Comparison of ENCODE assay signal across 8 cellular contexts in the genomic region with DNA sequence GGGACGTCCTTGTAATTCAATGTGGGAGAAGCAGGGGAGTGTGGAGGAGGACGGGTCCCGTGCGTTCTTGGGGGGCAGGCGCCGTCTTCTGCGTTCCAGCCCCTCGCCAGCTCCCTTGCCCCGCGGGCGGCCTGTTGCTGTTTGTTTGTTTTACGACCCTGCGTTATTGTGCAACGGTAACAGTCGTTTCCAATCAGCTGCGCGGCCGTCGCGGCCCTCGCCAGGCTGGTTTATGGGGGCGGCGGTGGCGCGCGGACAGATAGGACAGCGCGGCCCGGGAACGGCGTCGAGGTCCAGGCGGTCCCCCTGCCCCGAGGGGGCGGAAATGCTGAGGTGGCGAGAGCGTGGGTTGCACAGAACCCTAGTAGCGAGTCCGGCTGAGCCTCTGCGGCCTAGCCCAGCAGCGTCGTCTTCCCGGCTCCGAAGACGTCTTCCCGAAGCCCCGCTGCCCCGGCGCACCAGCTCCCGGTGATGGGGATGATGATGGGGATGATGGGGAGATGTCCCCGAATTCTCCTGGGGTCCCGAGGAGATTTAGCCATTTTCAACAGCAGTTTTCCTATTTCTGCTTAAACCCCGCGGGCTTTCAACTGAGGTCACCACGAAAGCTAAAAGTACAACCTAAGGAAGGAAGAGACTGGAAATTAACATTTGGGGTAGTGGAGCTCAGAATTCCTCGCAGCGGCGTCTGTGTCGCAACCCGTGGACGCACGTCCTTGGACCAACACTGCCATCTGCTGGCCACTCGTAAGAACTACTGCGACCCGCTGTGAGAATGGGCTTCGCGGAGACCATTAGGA. TPM values are rescaled to one million over a fixed set of nuclear protein-coding genes. Genes with fewer than 3 reads are reported as not detected.
A peak's percentile ranks its signal among the peaks of the same experiment; 100 is the strongest.
DNase-seq lines count a peak whose midpoint lies in the region; ATAC-seq, FAIRE-seq and TF ChIP-seq lines count a peak whose summit lies in the region.

No MANE protein-coding gene starts in this region.

- H3K4me1 Mint-ChIP-seq in CD4-positive, alpha-beta memory T cell: peaks cover 5 to 30% (median 20%) of the 10 kb centered on the region in 4 donors
- H3K4me1 Mint-ChIP-seq in activated T-helper 2 cell treated with anti-CD3 and anti-CD28 coated beads, Interferon-gamma antibody, Interleukin-2, Interleukin-4, amounts not matched to agents 10 μg/mL and 5 μg/mL and 100 μg/mL, durations not matched to agents 14 hours and 24 hours and 36 hours (ENCODE audit: low read depth): peaks cover 16% of the 10 kb centered on the region
- peaks cover 21% of the 10 kb centered on the region for H3K4me1 Mint-ChIP-seq in nephron
- H3K4me1 Mint-ChIP-seq in stimulated activated naive CD8-positive, alpha-beta T cell treated with anti-CD3 and anti-CD28 coated beads, Interleukin-15, Interleukin-2, amounts not matched to agents 100 ng/mL and 50 ng/mL, for 24 hours (ENCODE audit: low read depth): peaks cover 29% of the 10 kb centered on the region

- H3K27me3 ChIP-seq in CD4-positive, alpha-beta memory T cell (ENCODE audit: insufficient read depth, low read length): peaks cover 9% of the 10 kb centered on the region
- peaks cover 55% of the 10 kb centered on the region for H3K27me3 ChIP-seq in HUES48 (ENCODE audit: control insufficient read depth, insufficient read depth, low read length)

- H3K4me1 ChIP-seq in CD4-positive, alpha-beta memory T cell (ENCODE audit: insufficient read depth, low read length): peaks cover 16% of the 10 kb centered on the region
- H3K4me1 ChIP-seq in HUES48 (ENCODE audit: control insufficient read depth, insufficient read depth, low read length): peaks cover 22% of the 10 kb centered on the region

- peak; percentile 56 for ATAC-seq in GM19452 (IDR thresholded peaks at IDR 0.05; ENCODE audit: unreplicated experiment)

- TF ChIP-seq CTCF in fibroblast of the aortic adventitia (IDR thresholded peaks at IDR 0.05; ENCODE audit: insufficient read depth, low read length) (peak; percentile 87), nephron (IDR thresholded peaks at IDR 0.05; ENCODE audit: unreplicated experiment in 3 of 3) (peak; percentile 91 to 97 (median 93))

- POLR2A ChIA-PET in CD4-positive, alpha-beta memory T cell (lab: Charles Lee; ENCODE audit: partially characterized antibody): interaction anchor here (1.0 kb wide), 1 partner anchor 304 kb away, joined by 7 read pairs; no protein-coding TSS in a partner anchor

- no peak overlapping the region for H3K9ac ChIP-seq in HUES48 (ENCODE audit: low read depth, low read length)

- peak; percentile 63 for FAIRE-seq in RCC 7860 (lab: Jason Lieb, UNC)

- CTCF ChIA-PET in CD4-positive, alpha-beta memory T cell (lab: Charles Lee; ENCODE audit: partially characterized antibody): interaction anchor here (0.6 to 4.6 kb wide), 52 partner anchors 8 to 1858 kb away, joined by 3 to 188 read pairs (median 4); no protein-coding TSS in a partner anchor

- peaks cover 0 to 2% (median 0%) of the 10 kb centered on the region in 8 donors for H3K9me3 Mint-ChIP-seq in CD4-positive, alpha-beta memory T cell
- H3K9me3 Mint-ChIP-seq in activated T-helper 2 cell treated with anti-CD3 and anti-CD28 coated beads, Interferon-gamma antibody, Interleukin-2, Interleukin-4, amounts not matched to agents 10 μg/mL and 5 μg/mL and 100 μg/mL, durations not matched to agents 14 hours and 24 hours and 36 hours: no peaks in the 10 kb centered on the region
- H3K9me3 Mint-ChIP-seq in nephron: peaks cover 13% of the 10 kb centered on the region
- no peaks in the 10 kb centered on the region for H3K9me3 Mint-ChIP-seq in stimulated activated naive CD8-positive, alpha-beta T cell treated with anti-CD3 and anti-CD28 coated beads, Interleukin-15, Interleukin-2, amounts not matched to agents 100 ng/mL and 50 ng/mL, for 24 hours

- H3K27ac ChIP-seq in CD4-positive, alpha-beta memory T cell (ENCODE audit: low read depth, low read length): no peak overlapping the region
- no peak overlapping the region for H3K27ac ChIP-seq in HUES48 (ENCODE audit: low read depth, low read length)

- H3K9me3 ChIP-seq in CD4-positive, alpha-beta memory T cell (ENCODE audit: control insufficient read depth in 1 of 2, low read length in 2 of 2): no peaks in the 10 kb centered on the region
- no peaks in the 10 kb centered on the region for H3K9me3 ChIP-seq in HUES48 (ENCODE audit: control insufficient read depth, insufficient read depth, low read length)

- DNase-seq in CD4-positive, alpha-beta memory T cell: peak; percentile 50 to 63 (median 61)
- DNase-seq in RCC 7860 (ENCODE audit: low spot score) (peak; percentile 34), fibroblast of the aortic adventitia (ENCODE audit: low read depth) (peak; percentile 90)
- DNase-seq in activated T-helper 2 cell treated with anti-CD3 and anti-CD28 coated beads, Interferon-gamma antibody, Interleukin-2, Interleukin-4, amounts not matched to agents 10 μg/mL and 5 μg/mL and 100 μg/mL, durations not matched to agents 14 hours and 24 hours and 36 hours (ENCODE audit: low spot score): peak; percentile 47

- H3K27me3 Mint-ChIP-seq in CD4-positive, alpha-beta memory T cell: peaks cover 38 to 42% of the 10 kb centered on the region in 2 donors
- peaks cover 49% of the 10 kb centered on the region for H3K27me3 Mint-ChIP-seq in activated T-helper 2 cell treated with anti-CD3 and anti-CD28 coated beads, Interferon-gamma antibody, Interleukin-2, Interleukin-4, amounts not matched to agents 10 μg/mL and 5 μg/mL and 100 μg/mL, durations not matched to agents 14 hours and 24 hours and 36 hours (ENCODE audit: low read depth)
- H3K27me3 Mint-ChIP-seq in nephron (ENCODE audit: low read depth): peaks cover 52% of the 10 kb centered on the region
- H3K27me3 Mint-ChIP-seq in stimulated activated naive CD8-positive, alpha-beta T cell treated with anti-CD3 and anti-CD28 coated beads, Interleukin-15, Interleukin-2, amounts not matched to agents 100 ng/mL and 50 ng/mL, for 24 hours: peaks cover 55% of the 10 kb centered on the region

- peak overlapping the region in 1 of 2 donors; percentile 58 for H3K4me3 ChIP-seq in CD4-positive, alpha-beta memory T cell (ENCODE audit: low read length in 2 of 2)
- peak overlapping the region; percentile 79 for H3K4me3 ChIP-seq in HUES48 (ENCODE audit: low read depth, low read length)
- peak overlapping the region; percentile 96 for H3K4me3 ChIP-seq in fibroblast of the aortic adventitia (ENCODE audit: low read depth, low read length)

- peak overlapping the region in 2 of 7 donors; percentile 61 to 81 for H3K27ac Mint-ChIP-seq in CD4-positive, alpha-beta memory T cell
- no peak overlapping the region for H3K27ac Mint-ChIP-seq in activated T-helper 2 cell treated with anti-CD3 and anti-CD28 coated beads, Interferon-gamma antibody, Interleukin-2, Interleukin-4, amounts not matched to agents 10 μg/mL and 5 μg/mL and 100 μg/mL, durations not matched to agents 14 hours and 24 hours and 36 hours
- peak overlapping the region; percentile 81 to 99 (median 91) for H3K27ac Mint-ChIP-seq in nephron
- no peak overlapping the region for H3K27ac Mint-ChIP-seq in stimulated activated naive CD8-positive, alpha-beta T cell treated with anti-CD3 and anti-CD28 coated beads, Interleukin-15, Interleukin-2, amounts not matched to agents 100 ng/mL and 50 ng/mL, for 24 hours

- no peaks in the 10 kb centered on the region for H3K36me3 ChIP-seq in CD4-positive, alpha-beta memory T cell (ENCODE audit: insufficient read depth, low read length)
- no peaks in the 10 kb centered on the region for H3K36me3 ChIP-seq in HUES48 (ENCODE audit: control insufficient read depth, insufficient read depth, low read length)

- H3K36me3 Mint-ChIP-seq in CD4-positive, alpha-beta memory T cell: no peaks in the 10 kb centered on the region
- H3K36me3 Mint-ChIP-seq in activated T-helper 2 cell treated with anti-CD3 and anti-CD28 coated beads, Interferon-gamma antibody, Interleukin-2, Interleukin-4, amounts not matched to agents 10 μg/mL and 5 μg/mL and 100 μg/mL, durations not matched to agents 14 hours and 24 hours and 36 hours (ENCODE audit: low read depth): no peaks in the 10 kb centered on the region
- H3K36me3 Mint-ChIP-seq in nephron (ENCODE audit: low read depth): peaks cover 72% of the 10 kb centered on the region
- H3K36me3 Mint-ChIP-seq in stimulated activated naive CD8-positive, alpha-beta T cell treated with anti-CD3 and anti-CD28 coated beads, Interleukin-15, Interleukin-2, amounts not matched to agents 100 ng/mL and 50 ng/mL, for 24 hours (ENCODE audit: low read depth): no peaks in the 10 kb centered on the region

- intact Hi-C loops in CD4-positive, alpha-beta memory T cell (cut with micrococcal nuclease): loop anchor here (1.0 to 5.0 kb wide), 10 partner anchors 16 to 1687 kb away; a partner anchor contains a TSS
- intact Hi-C loops in activated T-helper 2 cell treated with anti-CD3 and anti-CD28 coated beads, Interferon-gamma antibody, Interleukin-2, Interleukin-4, amounts not matched to agents 10 μg/mL and 5 μg/mL and 100 μg/mL, durations not matched to agents 14 hours and 24 hours and 36 hours (cut with micrococcal nuclease): loop anchor here (1.0 to 10.0 kb wide), 5 partner anchors 326 to 1857 kb away; a partner anchor contains a TSS

- H3K4me3 Mint-ChIP-seq in CD4-positive, alpha-beta memory T cell: peak overlapping the region; percentile 82 to 88 (median 85)
- H3K4me3 Mint-ChIP-seq in activated T-helper 2 cell treated with anti-CD3 and anti-CD28 coated beads, Interferon-gamma antibody, Interleukin-2, Interleukin-4, amounts not matched to agents 10 μg/mL and 5 μg/mL and 100 μg/mL, durations not matched to agents 14 hours and 24 hours and 36 hours (ENCODE audit: low read depth): peak overlapping the region; percentile 41
- H3K4me3 Mint-ChIP-seq in nephron: peak overlapping the region; percentile 92 to 95 (median 95)
- peak overlapping the region; percentile 74 for H3K4me3 Mint-ChIP-seq in stimulated activated naive CD8-positive, alpha-beta T cell treated with anti-CD3 and anti-CD28 coated beads, Interleukin-15, Interleukin-2, amounts not matched to agents 100 ng/mL and 50 ng/mL, for 24 hours

RNA-seq across cellular contexts. Expression of a gene that starts 4.8 kb away (rescaled TPM):
- not detected for total RNA-seq in CD4-positive, alpha-beta memory T cell
- not detected for polyA plus RNA-seq in CD4-positive, alpha-beta memory T cell
- not detected in 2 replicates for total RNA-seq in activated T-helper 2 cell treated with anti-CD3 and anti-CD28 coated beads, Interferon-gamma antibody, Interleukin-2, Interleukin-4, amounts not matched to agents 10 μg/mL and 5 μg/mL and 100 μg/mL, durations not matched to agents 14 hours and 24 hours and 36 hours
- total RNA-seq in fibroblast of the aortic adventitia (ENCODE audit: low replicate concordance): 707 and 865 TPM in 2 replicates

Comparison
In these comparisons a context has a peak if more than half of its experiments do, and no peak if none do; other contexts are left out.
1. DNase-seq: peak in every context shown above with its lines; median percentile 90 in fibroblast of the aortic adventitia; 61 in CD4-positive, alpha-beta memory T cell; 47 in activated T-helper 2 cell treated with anti-CD3 and anti-CD28 coated beads, Interferon-gamma antibody, Interleukin-2, Interleukin-4, amounts not matched to agents 10 μg/mL and 5 μg/mL and 100 μg/mL, durations not matched to agents 14 hours and 24 hours and 36 hours; 34 in RCC 7860.
2. H3K27ac Mint-ChIP-seq: peak in nephron (3 of 3); none in activated T-helper 2 cell treated with anti-CD3 and anti-CD28 coated beads, Interferon-gamma antibody, Interleukin-2, Interleukin-4, amounts not matched to agents 10 μg/mL and 5 μg/mL and 100 μg/mL, durations not matched to agents 14 hours and 24 hours and 36 hours (single experiment) and stimulated activated naive CD8-positive, alpha-beta T cell treated with anti-CD3 and anti-CD28 coated beads, Interleukin-15, Interleukin-2, amounts not matched to agents 100 ng/mL and 50 ng/mL, for 24 hours (single experiment).
3. H3K4me3 Mint-ChIP-seq: peak in every context shown above with its lines; median percentile 95 in nephron; 85 in CD4-positive, alpha-beta memory T cell; 74 in stimulated activated naive CD8-positive, alpha-beta T cell treated with anti-CD3 and anti-CD28 coated beads, Interleukin-15, Interleukin-2, amounts not matched to agents 100 ng/mL and 50 ng/mL, for 24 hours; 41 in activated T-helper 2 cell treated with anti-CD3 and anti-CD28 coated beads, Interferon-gamma antibody, Interleukin-2, Interleukin-4, amounts not matched to agents 10 μg/mL and 5 μg/mL and 100 μg/mL, durations not matched to agents 14 hours and 24 hours and 36 hours.
4. RNA of a gene that starts 4.8 kb away (total RNA-seq): 707 to 865 TPM in fibroblast of the aortic adventitia; not detected in activated T-helper 2 cell treated with anti-CD3 and anti-CD28 coated beads, Interferon-gamma antibody, Interleukin-2, Interleukin-4, amounts not matched to agents 10 μg/mL and 5 μg/mL and 100 μg/mL, durations not matched to agents 14 hours and 24 hours and 36 hours and not detected in CD4-positive, alpha-beta memory T cell; every median in the first group is over 100 times any median in the second.